Comparison of ENCODE assay signal across 8 cellular contexts in the genomic region with DNA sequence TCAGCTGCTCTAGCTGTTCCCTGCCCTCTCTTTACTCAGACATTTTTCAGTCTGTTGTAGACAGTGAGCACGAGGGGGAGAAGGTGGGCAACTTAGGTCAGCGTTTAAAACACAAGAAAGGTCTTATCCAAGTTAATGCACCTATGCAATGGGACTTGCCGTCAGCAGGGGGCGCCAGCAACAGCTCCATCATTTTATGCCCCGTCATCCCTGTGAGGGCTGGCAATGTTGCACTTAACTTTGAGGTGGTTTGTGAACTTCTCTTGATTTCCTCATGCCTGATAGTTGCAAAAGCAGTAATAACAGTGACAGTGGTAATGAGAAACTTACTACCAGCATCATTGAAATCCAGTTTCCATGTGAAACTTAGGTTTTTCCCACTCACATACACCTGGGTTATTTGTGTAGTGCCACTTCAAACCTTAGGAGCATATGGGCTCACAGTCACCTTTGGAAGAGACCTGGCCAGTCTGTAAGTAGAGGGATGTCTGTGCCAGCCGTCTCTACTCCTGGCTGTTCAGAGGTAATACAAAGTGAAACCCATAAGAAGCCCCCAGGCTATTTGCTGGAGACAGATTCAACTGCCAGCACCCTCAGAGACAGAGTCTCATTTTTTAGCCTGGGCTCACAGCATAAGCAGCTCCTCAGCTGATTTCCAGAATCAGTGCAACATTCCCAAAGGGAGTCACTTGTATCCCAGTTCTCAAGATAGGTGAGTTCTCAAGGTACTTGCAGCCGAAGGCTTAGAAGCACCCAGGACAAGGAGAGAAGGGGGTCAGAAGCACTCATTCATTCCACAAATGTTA. TPM values are rescaled to one million over a fixed set of nuclear protein-coding genes. Genes with fewer than 3 reads are reported as not detected.
DNase-seq lines count a peak whose midpoint lies in the region; ATAC-seq and TF ChIP-seq lines count a peak whose summit lies in the region.

No MANE protein-coding gene starts in this region.

- dilution Hi-C loops in IMR-90 (cut with HindIII; ENCODE audit: low sequenced_read_pairs, unreplicated experiment), result no loop called here

- peak overlapping the region; percentile 87 for H3K14ac ChIP-seq in IMR-90 (replicated peaks; ENCODE audit: low read depth, low read length)

- WGBS in IMR-90 (ENCODE audit: extremely low coverage in 2 of 2, insufficient read length in 1 of 2), 2 experiments, result 0% methylated on average over 2 of the region's 7 CpGs; no CpG with 5 or more reads in 1 of the 2 experiments
- 15% methylated on average over 7 of the region's 7 CpGs for WGBS in SK-N-SH (ENCODE audit: low lambda C conversion rate)

- H3K18ac ChIP-seq in IMR-90 (ENCODE audit: low read depth, low read length), result peak overlapping the region; percentile 34; the same call in 1 of the 2 replicates

- H3K27me3 ChIP-seq in IMR-90 (ENCODE audit: control insufficient read depth, insufficient read depth, low read length) (no peaks in the 10 kb centered on the region), SK-N-SH (ENCODE audit: insufficient read depth) (no peaks in the 10 kb centered on the region)

- H3K4me3 ChIP-seq in IMR-90 (ENCODE audit: insufficient read depth, low read depth, low read length) (no peak overlapping the region), SK-N-SH (ENCODE audit: low read depth in 2 of 2, low read length in 1 of 2) (peak overlapping the region in 1 of 2 experiments; percentile 54; a peak in 1 of 4 replicates)

- no TSS peak for BruUV-seq in IMR-90 (replicated peaks; lab: Mats Ljungman, UMichigan)

- H3K27ac ChIP-seq in IMR-90 (ENCODE audit: insufficient read depth, low read length), result peak overlapping the region; percentile 76
- peak overlapping the region; percentile 73 to 96 for H3K27ac ChIP-seq in SK-N-SH (ENCODE audit: low read depth in 2 of 2, low read length in 1 of 2)

- no peaks in the 10 kb centered on the region for H3K27me3 Mint-ChIP-seq in activated naive CD4-positive, alpha-beta T cell treated with anti-CD3 and anti-CD28 coated beads, Interleukin-2, amount 10 ng/mL, durations not matched to agents 7 days and 5 days

- peak overlapping the region; percentile 82 for H2AK9ac ChIP-seq in IMR-90 (replicated peaks; ENCODE audit: low read depth, low read length, poor library complexity)

- H3K36me3 Mint-ChIP-seq in activated naive CD4-positive, alpha-beta T cell treated with anti-CD3 and anti-CD28 coated beads, Interleukin-2, amount 10 ng/mL, durations not matched to agents 7 days and 5 days, result peaks cover 40% of the 10 kb centered on the region

- peak overlapping the region; percentile 91 for H3K4ac ChIP-seq in IMR-90 (ENCODE audit: low read depth, low read length)

- H4K20me1 ChIP-seq in IMR-90 (ENCODE audit: insufficient read depth, low read length) (peaks cover 17% of the 10 kb centered on the region), SK-N-SH (ENCODE audit: insufficient read depth) (no peaks in the 10 kb centered on the region)

- TF ChIP-seq RAD21 in IMR-90 (IDR thresholded peaks at IDR 0.05; ENCODE audit: low read length) (peak; percentile 60), SK-N-SH (IDR thresholded peaks at IDR 0.05; ENCODE audit: low read length) (peak; percentile 55)

- peak overlapping the region; percentile 89 for H2BK5ac ChIP-seq in IMR-90 (ENCODE audit: low read depth, low read length, poor library complexity, severe bottlenecking)

- peaks cover 43% of the 10 kb centered on the region for H3F3A ChIP-seq in SK-N-SH (replicated peaks; ENCODE audit: insufficient read depth)

- H3K79me1 ChIP-seq in IMR-90 (ENCODE audit: low read depth in 1 of 2, low read length in 2 of 2), result peaks cover 10 to 47% of the 10 kb centered on the region in 2 experiments

- H4K8ac ChIP-seq in IMR-90 (ENCODE audit: low read depth in 2 of 2, low read length in 2 of 2), result peak overlapping the region; percentile 59 to 90

- H2BK120ac ChIP-seq in IMR-90 (ENCODE audit: low read depth, low read length), result peak overlapping the region; percentile 92

- H3K4me3 Mint-ChIP-seq in activated naive CD4-positive, alpha-beta T cell treated with anti-CD3 and anti-CD28 coated beads, Interleukin-2, amount 10 ng/mL, durations not matched to agents 7 days and 5 days, result no peak overlapping the region

- DNase-seq in GM10248 (ENCODE audit: extremely low spot score), result peak; percentile 71
- DNase-seq in IMR-90, result peak; percentile 86
- peak; percentile 68 for DNase-seq in SK-N-SH
- DNase-seq in activated naive CD4-positive, alpha-beta T cell treated with anti-CD3 and anti-CD28 coated beads, Interleukin-2, amount 10 ng/mL, durations not matched to agents 7 days and 5 days, result peak; percentile 88
- DNase-seq in glomerular visceral epithelial cell (ENCODE audit: extremely low spot score), result peak; percentile 85
- DNase-seq in posterior vena cava (ENCODE audit: low spot score), result peak; percentile 93
- DNase-seq in ureter (ENCODE audit: low spot score), result peak; percentile 72

- no peak; the same call in 1 of the 2 replicates for TF ChIP-seq POLR2A in IMR-90 (IDR thresholded peaks at IDR 0.05; ENCODE audit: low read depth, low read length)

- TF ChIP-seq CTCF in GM10248 (IDR thresholded peaks at IDR 0.05; ENCODE audit: control extremely low read depth, extremely low read depth, low read depth, missing control alignments) (peak; percentile 87), IMR-90 (conservative IDR thresholded peaks at IDR 0.05; ENCODE audit: low read depth, low read length) (peak; percentile 91), SK-N-SH (IDR thresholded peaks at IDR 0.05) (peak; percentile 98)

- H3K4me1 ChIP-seq in IMR-90 (ENCODE audit: control insufficient read depth, insufficient read depth, low read length), result peaks cover 18% of the 10 kb centered on the region
- peaks cover 15 to 33% of the 10 kb centered on the region in 2 experiments for H3K4me1 ChIP-seq in SK-N-SH (ENCODE audit: control insufficient read depth in 1 of 2, insufficient read depth in 2 of 2, low read depth in 1 of 2, low read length in 1 of 2)

- peak overlapping the region; percentile 89 for H2BK20ac ChIP-seq in IMR-90 (ENCODE audit: low read depth, low read length)

- TF ChIP-seq EP300 in SK-N-SH (IDR thresholded peaks at IDR 0.05; ENCODE audit: borderline replicate concordance in 1 of 2, low read depth in 1 of 2, low read length in 1 of 2), result no peak

- no peaks in the 10 kb centered on the region for H3K9me2 ChIP-seq in SK-N-SH

- peaks cover 18% of the 10 kb centered on the region for H3K9me1 ChIP-seq in IMR-90 (ENCODE audit: insufficient read depth, low read length)

- peak overlapping the region; percentile 65 for H3K23ac ChIP-seq in IMR-90 (ENCODE audit: low read depth, low read length)

- intact Hi-C loops in IMR-90 (cut with micrococcal nuclease), result loop anchor here (2.0 kb wide), 1 partner anchor 163 kb away; a partner anchor contains a TSS
- intact Hi-C loops in posterior vena cava (cut with DNase I), result loop anchor here in 1 of 2 donors (10.0 kb wide), 1 partner anchor 165 kb away; a partner anchor contains a TSS

- H3K27ac Mint-ChIP-seq in activated naive CD4-positive, alpha-beta T cell treated with anti-CD3 and anti-CD28 coated beads, Interleukin-2, amount 10 ng/mL, durations not matched to agents 7 days and 5 days, result peak overlapping the region; percentile 90

- peaks cover 15% of the 10 kb centered on the region for H3K4me1 Mint-ChIP-seq in activated naive CD4-positive, alpha-beta T cell treated with anti-CD3 and anti-CD28 coated beads, Interleukin-2, amount 10 ng/mL, durations not matched to agents 7 days and 5 days

- peak overlapping the region; percentile 29 for H2AFZ ChIP-seq in IMR-90 (replicated peaks; ENCODE audit: low read length, poor library complexity)
- H2AFZ ChIP-seq in SK-N-SH (ENCODE audit: low read depth), result no peak overlapping the region

- H4K91ac ChIP-seq in IMR-90 (ENCODE audit: insufficient read depth, low read depth, low read length), result peak overlapping the region; percentile 88

- ATAC-seq in IMR-90 (ENCODE audit: low read depth) (peak; percentile 48), GM19395 (IDR thresholded peaks at IDR 0.05; ENCODE audit: unreplicated experiment) (no peak)

- H2AK5ac ChIP-seq in IMR-90 (ENCODE audit: low read depth, low read length), result peak overlapping the region; percentile 95

- H4K5ac ChIP-seq in IMR-90 (ENCODE audit: low read depth, low read length), result peak overlapping the region; percentile 86

- H3K9me3 ChIP-seq in IMR-90 (ENCODE audit: control insufficient read depth, insufficient read depth, low read length), result no peaks in the 10 kb centered on the region
- no peaks in the 10 kb centered on the region for H3K9me3 ChIP-seq in SK-N-SH

- H3K9me3 Mint-ChIP-seq in activated naive CD4-positive, alpha-beta T cell treated with anti-CD3 and anti-CD28 coated beads, Interleukin-2, amount 10 ng/mL, durations not matched to agents 7 days and 5 days, result no peaks in the 10 kb centered on the region

- H3K9ac ChIP-seq in IMR-90 (ENCODE audit: low read depth, low read length), result no peak overlapping the region; the same call in 1 of the 2 replicates
- peak overlapping the region; percentile 62 for H3K9ac ChIP-seq in SK-N-SH

- in situ Hi-C loops in IMR-90 (cut with MboI; ENCODE audit: low sequenced_read_pairs), result loop anchor here (5.0 kb wide), 2 partner anchors 47 to 162 kb away; a partner anchor contains a TSS

- no peaks in the 10 kb centered on the region; the same call in 1 of the 2 replicates for H3K79me2 ChIP-seq in SK-N-SH (ENCODE audit: insufficient read depth)

- peak overlapping the region; percentile 65 for H2BK15ac ChIP-seq in IMR-90 (ENCODE audit: low read depth, low read length)

- peaks cover 39% of the 10 kb centered on the region for H3K36me3 ChIP-seq in IMR-90 (ENCODE audit: control insufficient read depth, insufficient read depth, low read length)
- peaks cover 19 to 26% of the 10 kb centered on the region in 2 experiments for H3K36me3 ChIP-seq in SK-N-SH (replicated peaks in 1 of 2; ENCODE audit: control insufficient read depth in 1 of 2, insufficient read depth in 2 of 2, low read length in 1 of 2)

- CTCF ChIA-PET in GM10248 (lab: Yijun Ruan, JAX), result interaction anchor here (0.6 to 14.5 kb wide), 24 partner anchors 7 to 263 kb away, joined by 3 to 642 read pairs (median 4); a partner anchor contains a TSS
- CTCF ChIA-PET in IMR-90 (lab: Yijun Ruan, JAX), result interaction anchor here (0.6 to 5.9 kb wide), 12 partner anchors 8 to 195 kb away, joined by 3 to 97 read pairs (median 6); a partner anchor contains a TSS
- CTCF ChIA-PET in SK-N-SH (lab: Yijun Ruan, JAX), result interaction anchor here (0.8 to 31.0 kb wide), 20 partner anchors 10 to 173 kb away, joined by 3 to 1802 read pairs (median 4); a partner anchor contains a TSS
- CTCF ChIA-PET in activated naive CD4-positive, alpha-beta T cell treated with anti-CD3 and anti-CD28 coated beads, Interleukin-2, amount 10 ng/mL, durations not matched to agents 7 days and 5 days (lab: Charles Lee), result interaction anchor here (0.7 to 30.9 kb wide), 14 partner anchors 9 to 163 kb away, joined by 3 to 853 read pairs (median 4); a partner anchor contains a TSS

- H3K56ac ChIP-seq in IMR-90 (ENCODE audit: extremely low read depth, insufficient read depth, low read length), result peak overlapping the region; percentile 57

- POLR2A ChIA-PET in GM10248 (lab: Yijun Ruan, JAX), result no interaction called here
- POLR2A ChIA-PET in IMR-90 (lab: Charles Lee; ENCODE audit: unreplicated experiment), result interaction anchor here (0.9 kb wide), 1 partner anchor 13 kb away, joined by 4 read pairs; no protein-coding TSS in a partner anchor
- POLR2A ChIA-PET in SK-N-SH (lab: Yijun Ruan, JAX), result interaction anchor here (1.1 to 5.3 kb wide), 2 partner anchors 45 to 52 kb away, joined by 6 to 48 read pairs; a partner anchor contains a TSS

- H3K4me2 ChIP-seq in IMR-90 (ENCODE audit: low read depth, low read length) (peak overlapping the region; percentile 49), SK-N-SH (peak overlapping the region; percentile 61; the same call in 1 of the 2 replicates)

RNA-seq across cellular contexts. Expression of a gene that starts 44.8 kb away (rescaled TPM):
- total RNA-seq in IMR-90 (2012; rRNA removed) (174 and 186 TPM in 2 replicates), posterior vena cava (100 to 1,000 TPM; 117 to 145 TPM), ureter (367 TPM)
- polyA plus RNA-seq in IMR-90 (2012; rRNA removed) (148 and 156 TPM in 2 replicates), SK-N-SH (2012; rRNA removed) (324 and 493 TPM in 2 replicates)
- 283 and 402 TPM in 2 replicates for polyA plus RNA-seq in IMR-90 (2012; cell fraction: cytosol; rRNA removed)
- polyA plus RNA-seq in IMR-90 (2012; cell fraction: nucleus; rRNA removed; ENCODE audit: low replicate concordance), result 740 and 930 TPM in 2 replicates
- polyA plus RNA-seq in SK-N-SH (2012; cell fraction: cytosol; rRNA removed), result 194 and 301 TPM in 2 replicates
- polyA plus RNA-seq in SK-N-SH (2012; cell fraction: nucleus; rRNA removed), result 945 and 1,537 TPM in 2 replicates

RNA-seq across cellular contexts. Expression of a gene that starts 46.1 kb away (rescaled TPM):
- total RNA-seq in IMR-90 (2012; rRNA removed) (46.7 and 53.2 TPM in 2 replicates), posterior vena cava (100 to 1,000 TPM; 118 TPM), ureter (176 TPM)
- polyA plus RNA-seq in IMR-90 (2012; rRNA removed) (203 and 207 TPM in 2 replicates), SK-N-SH (2012; rRNA removed) (160 and 176 TPM in 2 replicates)
- 159 and 176 TPM in 2 replicates for polyA plus RNA-seq in IMR-90 (2012; cell fraction: cytosol; rRNA removed)
- polyA plus RNA-seq in IMR-90 (2012; cell fraction: nucleus; rRNA removed; ENCODE audit: low replicate concordance), result 138 and 153 TPM in 2 replicates
- 86.0 and 123 TPM in 2 replicates for polyA plus RNA-seq in SK-N-SH (2012; cell fraction: cytosol; rRNA removed)
- 153 and 200 TPM in 2 replicates for polyA plus RNA-seq in SK-N-SH (2012; cell fraction: nucleus; rRNA removed)
